ENCODE assay signal across 8 cellular contexts in genomic region chr1:173475564-173476196, GRCh38. TPM values are rescaled to one million over a fixed set of nuclear protein-coding genes. Genes with fewer than 3 reads are reported as not detected.
DNase-seq lines count a peak whose midpoint lies in the region; ATAC-seq and TF ChIP-seq lines count a peak whose summit lies in the region.

No MANE protein-coding gene starts in this region.

- no peak overlapping the region for H3K4ac ChIP-seq in neuronal stem cell (ENCODE audit: low read length)

- no peak overlapping the region for H3K14ac ChIP-seq in neuronal stem cell (ENCODE audit: low read length)

- no peak overlapping the region for H2BK15ac ChIP-seq in neuronal stem cell (ENCODE audit: low read length)

- no peak overlapping the region for H4K91ac ChIP-seq in neuronal stem cell (ENCODE audit: low read depth, low read length, poor library complexity)

- ATAC-seq in heart left ventricle = no peak
- ATAC-seq in Right ventricle myocardium inferior = no peak
- ATAC-seq in HG03159 (IDR thresholded peaks at IDR 0.05; ENCODE audit: unreplicated experiment) = no peak

- H4K8ac ChIP-seq in neuronal stem cell (ENCODE audit: low read depth, low read length) = no peak overlapping the region

- no peak overlapping the region for H2BK120ac ChIP-seq in neuronal stem cell (ENCODE audit: low read depth, low read length)

- no peaks in the 10 kb centered on the region for H3K27me3 ChIP-seq in heart left ventricle
- H3K27me3 ChIP-seq in SK-N-SH (ENCODE audit: insufficient read depth) = no peaks in the 10 kb centered on the region
- H3K27me3 ChIP-seq in neuronal stem cell (ENCODE audit: control insufficient read depth in 3 of 3, insufficient read depth in 3 of 3, low read depth in 1 of 3, low read length in 3 of 3) = no peaks in the 10 kb centered on the region

- H3K9me3 ChIP-seq in heart left ventricle = peaks cover 0 to 4% (median under 1%) of the 10 kb centered on the region in 12 donors
- no peaks in the 10 kb centered on the region for H3K9me3 ChIP-seq in SK-N-SH
- peaks cover 2 to 6% of the 10 kb centered on the region in 2 donors for H3K9me3 ChIP-seq in neuronal stem cell (replicated peaks in 1 of 2; ENCODE audit: control insufficient read depth in 2 of 2, insufficient read depth in 1 of 2, low read depth in 1 of 2, low read length in 2 of 2)

- H2BK5ac ChIP-seq in neuronal stem cell (ENCODE audit: low read length) = no peak overlapping the region

- CTCF ChIA-PET in SK-N-SH (lab: Yijun Ruan, JAX) = interaction anchor here (1.6 kb wide), 1 partner anchor 13 kb away, joined by 4 read pairs; no protein-coding TSS in a partner anchor

- no peak for TF ChIP-seq RAD21 in SK-N-SH (IDR thresholded peaks at IDR 0.05; ENCODE audit: low read length)

- H3K9me2 ChIP-seq in SK-N-SH = no peaks in the 10 kb centered on the region

- H3K79me1 ChIP-seq in neuronal stem cell (ENCODE audit: low read depth, low read length) = peaks cover 8% of the 10 kb centered on the region

- H3K9ac ChIP-seq in SK-N-SH = peak overlapping the region; percentile 71; the same call in 1 of the 2 replicates
- H3K9ac ChIP-seq in neuronal stem cell (ENCODE audit: low read depth, low read length, poor library complexity) = no peak overlapping the region

- POLR2A ChIA-PET in SK-N-SH (lab: Yijun Ruan, JAX) = interaction anchor here (0.7 kb wide), 1 partner anchor 168 kb away, joined by 3 read pairs; no protein-coding TSS in a partner anchor

- intact Hi-C loops in heart left ventricle (cut with DNase I) = loop anchor here (1.0 to 10.0 kb wide), 12 partner anchors 43 to 682 kb away; partner anchors contain the start of genes CENPL (in 2 of the 10), DARS2 (in 2 of the 10), KLHL20 (in 2 of the 10) and RABGAP1L (in 2 of the 10)
- intact Hi-C loops in Right ventricle myocardium inferior (cut with DNase I) = loop anchor here (2.0 to 10.0 kb wide), 3 partner anchors 45 to 941 kb away; partner anchors contain the start of genes KLHL20 and SUCO

- H3K23ac ChIP-seq in neuronal stem cell (ENCODE audit: low read depth, low read length, poor library complexity) = no peak overlapping the region

- H3K4me1 ChIP-seq in heart left ventricle = peaks cover 0 to 61% (median 41%) of the 10 kb centered on the region in 12 donors
- peaks cover 22 to 47% of the 10 kb centered on the region in 2 experiments; a peak in 3 of 4 replicates for H3K4me1 ChIP-seq in SK-N-SH (ENCODE audit: control insufficient read depth in 1 of 2, insufficient read depth in 2 of 2, low read depth in 1 of 2, low read length in 1 of 2)
- H3K4me1 ChIP-seq in neuronal stem cell (ENCODE audit: control insufficient read depth in 2 of 2, insufficient read depth in 1 of 2, low read depth in 1 of 2, low read length in 2 of 2) = peaks cover 8 to 9% of the 10 kb centered on the region in 2 donors

- H4K20me1 ChIP-seq in SK-N-SH (ENCODE audit: insufficient read depth) = peaks cover 8% of the 10 kb centered on the region; the same call in 1 of the 2 replicates

- H2AK5ac ChIP-seq in neuronal stem cell (ENCODE audit: low read depth, low read length) = no peak overlapping the region

- peaks cover 36% of the 10 kb centered on the region for H3F3A ChIP-seq in SK-N-SH (replicated peaks; ENCODE audit: insufficient read depth)

- H2AFZ ChIP-seq in SK-N-SH (ENCODE audit: low read depth) = peak overlapping the region; percentile 38
- H2AFZ ChIP-seq in neuronal stem cell (ENCODE audit: low read length) = no peak overlapping the region

- peak in 2 of 5 donors; percentile 28 to 29 for DNase-seq in heart left ventricle
- no peak for DNase-seq in Right ventricle myocardium inferior (ENCODE audit: missing footprints)
- DNase-seq in SK-N-SH = peak; percentile 17
- DNase-seq in epithelial cell of prostate (ENCODE audit: low read depth, low spot score) = peak; percentile 52
- no peak for DNase-seq in neuronal stem cell (ENCODE audit: low spot score)
- no peak for DNase-seq in ecto neural progenitor cell (ENCODE audit: low spot score)
- no peak for DNase-seq in NCI-H1105 treated with DMSO at 0.1 percent for 48 hours (lab: John Stamatoyannopoulos, UW)

- H3K27ac ChIP-seq in heart left ventricle (peak overlapping the region in 10 of 12 donors; percentile 83 to 98 (median 92)), SK-N-SH (ENCODE audit: low read depth in 2 of 2, low read length in 1 of 2) (peak overlapping the region; percentile 89 to 92), epithelial cell of prostate (peak overlapping the region; percentile 87), neuronal stem cell (replicated peaks; ENCODE audit: low read length) (no peak overlapping the region)

- no peak for TF ChIP-seq EP300 in SK-N-SH (IDR thresholded peaks at IDR 0.05; ENCODE audit: borderline replicate concordance in 1 of 2, low read depth in 1 of 2, low read length in 1 of 2)

- H3K4me2 ChIP-seq in SK-N-SH (peak overlapping the region; percentile 87), neuronal stem cell (ENCODE audit: insufficient read depth, low read length, poor library complexity, severe bottlenecking) (peak overlapping the region; percentile 36)

- peaks cover 68% of the 10 kb centered on the region for H3K79me2 ChIP-seq in SK-N-SH (ENCODE audit: insufficient read depth)

- TF ChIP-seq CTCF in heart left ventricle (IDR thresholded peaks at IDR 0.05) (no peak), SK-N-SH (IDR thresholded peaks at IDR 0.05) (no peak)

- H3K36me3 ChIP-seq in heart left ventricle = peaks cover 0 to 14% (median 5%) of the 10 kb centered on the region in 9 donors
- peaks cover 14 to 17% of the 10 kb centered on the region in 2 experiments for H3K36me3 ChIP-seq in SK-N-SH (replicated peaks in 1 of 2; ENCODE audit: control insufficient read depth in 1 of 2, insufficient read depth in 2 of 2, low read length in 1 of 2)
- H3K36me3 ChIP-seq in neuronal stem cell (replicated peaks in 1 of 2; ENCODE audit: control insufficient read depth in 2 of 2, insufficient read depth in 2 of 2, low read length in 2 of 2) = peaks cover 4 to 20% of the 10 kb centered on the region in 2 donors

- no peak for TF ChIP-seq POLR2A in heart left ventricle (IDR thresholded peaks at IDR 0.05)

- H2BK12ac ChIP-seq in neuronal stem cell (ENCODE audit: low read length) = no peak overlapping the region

- H3K4me3 ChIP-seq in heart left ventricle = peak overlapping the region in 11 of 12 donors; percentile 52 to 96 (median 80)
- H3K4me3 ChIP-seq in SK-N-SH (ENCODE audit: low read depth in 2 of 2, low read length in 1 of 2) = peak overlapping the region; percentile 73 to 75
- H3K4me3 ChIP-seq in neuronal stem cell (ENCODE audit: low read length in 2 of 2) = peak overlapping the region; percentile 13 to 95

- no peak overlapping the region for H3K18ac ChIP-seq in neuronal stem cell (ENCODE audit: low read length)

- 29 to 45% (median 37%) methylated on average over 5 of the region's 5 CpGs for WGBS in heart left ventricle, 4 donors
- 10% methylated on average over 5 of the region's 5 CpGs for WGBS in SK-N-SH (ENCODE audit: low lambda C conversion rate)
- no CpG with 5 or more reads among the region's 5 CpGs for WGBS in neuronal stem cell (ENCODE audit: extremely low coverage in 2 of 2, insufficient read length in 2 of 2, insufficient replicate concordance in 1 of 2), 2 donors

TF ChIP-seq in SK-N-SH, 30 proteins besides CTCF, POLR2A, EP300 and RAD21:
- TF ChIP-seq PBX3 (IDR thresholded peaks at IDR 0.05) (0 out of 2 replicates have a peak, but pooled peaks have one; percentile 32), ELF1 (IDR thresholded peaks at IDR 0.05) (no peak), MAX (IDR thresholded peaks at IDR 0.05; ENCODE audit: low read depth) (peak; percentile 66), FOSL2 (IDR thresholded peaks at IDR 0.05; ENCODE audit: borderline replicate concordance, low read depth) (peak; percentile 59; the same call in 1 of the 2 replicates), GATA2 (CRISPR knock-in tag; IDR thresholded peaks at IDR 0.05) (no peak), YY1 (IDR thresholded peaks at IDR 0.05; ENCODE audit: low read depth) (no peak), JUND (IDR thresholded peaks at IDR 0.05) (no peak), CHD2 (IDR thresholded peaks at IDR 0.05; ENCODE audit: low read length, partially characterized antibody) (peak; percentile 7), POLR2AphosphoS5 (IDR thresholded peaks at IDR 0.05; ENCODE audit: low read depth, low read length) (no peak), TAF1 (IDR thresholded peaks at IDR 0.05; ENCODE audit: borderline replicate concordance, low read depth, low read length) (no peak)

RNA-seq across cellular contexts. Expression of gene PRDX6, which starts 1.5 kb away (rescaled TPM):
- total RNA-seq in heart left ventricle (100 to 1,000 TPM; 237 to 522 (median 405) TPM), Right ventricle myocardium inferior (518 TPM)
- polyA plus RNA-seq in heart left ventricle (100 to 1,000 TPM; 452 to 635 TPM), SK-N-SH (2012; rRNA removed) (224 and 270 TPM in 2 replicates)
- polyA plus RNA-seq in SK-N-SH (2012; cell fraction: cytosol; rRNA removed) = 279 and 294 TPM in 2 replicates
- 172 and 259 TPM in 2 replicates for polyA plus RNA-seq in SK-N-SH (2012; cell fraction: nucleus; rRNA removed)
- 225 TPM for polyA plus RNA-seq in neuronal stem cell (2013, experiment 1 of 2)
- 224 TPM for polyA plus RNA-seq in neuronal stem cell (2013, experiment 2 of 2)

Comparison
In these comparisons a context has a peak if more than half of its experiments do, and no peak if none do; other contexts are left out.
1. DNase-seq: peak in SK-N-SH (single experiment) and epithelial cell of prostate (single experiment); none in Right ventricle myocardium inferior (single experiment), neuronal stem cell (single experiment), ecto neural progenitor cell (single experiment) and NCI-H1105 treated with DMSO at 0.1 percent for 48 hours (single experiment).
2. Peak in every context shown above with its lines, with median percentiles within 50 percentile points of each other: H3K4me3 ChIP-seq.